In the genomic region with DNA sequence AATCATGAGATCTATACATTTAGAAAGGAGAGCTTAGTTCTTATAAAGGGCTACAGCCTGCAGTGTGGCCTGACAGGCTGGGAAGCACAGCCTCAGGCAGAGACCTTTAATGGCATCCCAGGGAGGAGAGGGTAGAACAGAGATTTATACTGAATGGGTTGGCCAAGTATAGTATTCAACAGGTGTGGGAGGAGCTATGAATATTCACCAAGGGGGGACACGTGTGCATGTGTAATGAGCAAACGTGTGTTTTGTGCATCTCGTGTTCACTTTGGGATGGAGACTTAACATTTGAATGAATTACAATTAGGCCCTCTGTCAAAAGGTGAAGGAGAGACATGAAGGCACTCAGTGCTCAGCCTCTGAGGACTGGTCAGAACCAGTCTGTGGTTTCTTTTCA, we compare ENCODE assay signal across 20 cellular contexts. TPM values are rescaled to one million over a fixed set of nuclear protein-coding genes. Genes with fewer than 3 reads are reported as not detected.
DNase-seq lines count a peak whose midpoint lies in the region; ATAC-seq and TF ChIP-seq lines count a peak whose summit lies in the region.
"Had no signal": no experiment of that assay in that cellular context is flagged by ENCODE, and none has a peak within 500 bp of the region (broad histone marks: within the 10 kb centered on the region; RNA-seq: fewer than 3 reads in every experiment).

No MANE protein-coding gene starts in this region.

- no peak for DNase-seq in activated CD4-positive, alpha-beta T cell treated with anti-CD3 and anti-CD28 coated beads, Interleukin-2, amount 10 ng/mL, durations not matched to agents 7 days and 5 days
- DNase-seq in activated CD4-positive, alpha-beta T cell treated with anti-CD3 and anti-CD28 coated beads, Interleukin-2, amount 50 U/mL, for 48 hours: no peak
- DNase-seq in activated T-helper 2 cell treated with anti-CD3 and anti-CD28 coated beads, Interferon-gamma antibody, Interleukin-2, Interleukin-4, amounts not matched to agents 10 μg/mL and 5 μg/mL and 100 μg/mL, durations not matched to agents 14 hours and 24 hours and 36 hours (ENCODE audit: low spot score): no peak
- DNase-seq in natural killer cell (no peak), NCI-H2081 (lab: John Stamatoyannopoulos, UW) (no peak)
- DNase-seq: activated effector memory CD4-positive, alpha-beta T cell treated with anti-CD3 and anti-CD28 coated beads, Interleukin-2, amount 50 U/mL, for 16 hours; DMS 273 treated with DMSO at 0.1 percent for 48 hours; esophagus squamous epithelium; NCI-H1436 treated with DMSO at 0.1 percent for 48 hours; NCI-H774; nucleus accumbens; retina; SHP77; uterus had no signal

- no peaks in the 10 kb centered on the region for H3K9me3 ChIP-seq in HEK293 (ENCODE audit: control insufficient read depth, insufficient read depth, low read depth, low read length)
- H3K9me3 ChIP-seq: A549, esophagus squamous epithelium, uterus had no signal

- CTCF ChIA-PET in activated CD4-positive, alpha-beta T cell treated with anti-CD3 and anti-CD28 coated beads, Interleukin-2, amount 10 ng/mL, durations not matched to agents 7 days and 5 days (lab: Charles Lee): interaction anchor here (0.6 to 1.9 kb wide), 3 partner anchors 13 to 798 kb away, joined by 3 to 5 read pairs (median 4); no protein-coding TSS in a partner anchor
- CTCF ChIA-PET in HEK293 (lab: Yijun Ruan, JAX): interaction anchor here (2.3 kb wide), 1 partner anchor 12 kb away, joined by 16 read pairs; no protein-coding TSS in a partner anchor

- no peak overlapping the region for H3K27ac ChIP-seq in HEK293 (ENCODE audit: extremely low read depth, low read depth, low read length)
- H3K27ac ChIP-seq: A549, BLaER1, esophagus squamous epithelium, uterus had no signal

- H3K36me3 Mint-ChIP-seq in activated CD4-positive, alpha-beta T cell treated with anti-CD3 and anti-CD28 coated beads, Interleukin-2, amount 10 ng/mL, durations not matched to agents 7 days and 5 days (ENCODE audit: low read depth): peaks cover 74% of the 10 kb centered on the region
- peaks cover 89% of the 10 kb centered on the region for H3K36me3 Mint-ChIP-seq in activated T-helper 2 cell treated with anti-CD3 and anti-CD28 coated beads, Interferon-gamma antibody, Interleukin-2, Interleukin-4, amounts not matched to agents 10 μg/mL and 5 μg/mL and 100 μg/mL, durations not matched to agents 14 hours and 24 hours and 36 hours (ENCODE audit: low read depth)
- peaks cover 7% of the 10 kb centered on the region for H3K36me3 Mint-ChIP-seq in natural killer cell

- POLR2A ChIA-PET in activated CD4-positive, alpha-beta T cell treated with anti-CD3 and anti-CD28 coated beads, Interleukin-2, amount 10 ng/mL, durations not matched to agents 7 days and 5 days (lab: Charles Lee): no interaction called here
- POLR2A ChIA-PET in HEK293 (lab: Yijun Ruan, JAX): no interaction called here

- no peaks in the 10 kb centered on the region for H3K27me3 Mint-ChIP-seq in activated CD4-positive, alpha-beta T cell treated with anti-CD3 and anti-CD28 coated beads, Interleukin-2, amount 10 ng/mL, durations not matched to agents 7 days and 5 days
- H3K27me3 Mint-ChIP-seq in activated T-helper 2 cell treated with anti-CD3 and anti-CD28 coated beads, Interferon-gamma antibody, Interleukin-2, Interleukin-4, amounts not matched to agents 10 μg/mL and 5 μg/mL and 100 μg/mL, durations not matched to agents 14 hours and 24 hours and 36 hours (ENCODE audit: low read depth): no peaks in the 10 kb centered on the region
- no peaks in the 10 kb centered on the region for H3K27me3 Mint-ChIP-seq in natural killer cell (ENCODE audit: low read depth in 2 of 2)

- H3K4me1 Mint-ChIP-seq in activated CD4-positive, alpha-beta T cell treated with anti-CD3 and anti-CD28 coated beads, Interleukin-2, amount 10 ng/mL, durations not matched to agents 7 days and 5 days: peaks cover 59% of the 10 kb centered on the region
- peaks cover 54% of the 10 kb centered on the region for H3K4me1 Mint-ChIP-seq in activated T-helper 2 cell treated with anti-CD3 and anti-CD28 coated beads, Interferon-gamma antibody, Interleukin-2, Interleukin-4, amounts not matched to agents 10 μg/mL and 5 μg/mL and 100 μg/mL, durations not matched to agents 14 hours and 24 hours and 36 hours (ENCODE audit: low read depth)
- H3K4me1 Mint-ChIP-seq in natural killer cell: peaks cover 41 to 46% of the 10 kb centered on the region in 2 donors

- peak overlapping the region; percentile 92 for H3K27ac Mint-ChIP-seq in activated CD4-positive, alpha-beta T cell treated with anti-CD3 and anti-CD28 coated beads, Interleukin-2, amount 10 ng/mL, durations not matched to agents 7 days and 5 days
- peak overlapping the region; percentile 87 for H3K27ac Mint-ChIP-seq in activated T-helper 2 cell treated with anti-CD3 and anti-CD28 coated beads, Interferon-gamma antibody, Interleukin-2, Interleukin-4, amounts not matched to agents 10 μg/mL and 5 μg/mL and 100 μg/mL, durations not matched to agents 14 hours and 24 hours and 36 hours
- peak overlapping the region; percentile 78 to 85 for H3K27ac Mint-ChIP-seq in natural killer cell

- H3K4me3 ChIP-seq in HEK293 (ENCODE audit: low read depth, low read length): no peak overlapping the region
- H3K4me3 ChIP-seq: A549, BLaER1, esophagus squamous epithelium, GM23338, uterus had no signal

- no peak overlapping the region for H3K4me3 Mint-ChIP-seq in activated CD4-positive, alpha-beta T cell treated with anti-CD3 and anti-CD28 coated beads, Interleukin-2, amount 10 ng/mL, durations not matched to agents 7 days and 5 days
- no peak overlapping the region for H3K4me3 Mint-ChIP-seq in activated T-helper 2 cell treated with anti-CD3 and anti-CD28 coated beads, Interferon-gamma antibody, Interleukin-2, Interleukin-4, amounts not matched to agents 10 μg/mL and 5 μg/mL and 100 μg/mL, durations not matched to agents 14 hours and 24 hours and 36 hours (ENCODE audit: low read depth)
- no peak overlapping the region for H3K4me3 Mint-ChIP-seq in natural killer cell
- H3K4me3 Mint-ChIP-seq: GM23338 had no signal

- peaks cover 11 to 60% of the 10 kb centered on the region in 2 experiments for H3K36me3 ChIP-seq in HEK293 (ENCODE audit: control insufficient read depth in 2 of 2, insufficient read depth in 1 of 2, low read length in 2 of 2)
- H3K36me3 ChIP-seq: uterus had no signal

- TF ChIP-seq CTCF in HEK293 (tag by site-specific recombination; IDR thresholded peaks at IDR 0.05) (no peak), natural killer cell (IDR thresholded peaks at IDR 0.05) (no peak)

- peaks cover 5% of the 10 kb centered on the region for H3K9me3 Mint-ChIP-seq in activated CD4-positive, alpha-beta T cell treated with anti-CD3 and anti-CD28 coated beads, Interleukin-2, amount 10 ng/mL, durations not matched to agents 7 days and 5 days
- H3K9me3 Mint-ChIP-seq in activated T-helper 2 cell treated with anti-CD3 and anti-CD28 coated beads, Interferon-gamma antibody, Interleukin-2, Interleukin-4, amounts not matched to agents 10 μg/mL and 5 μg/mL and 100 μg/mL, durations not matched to agents 14 hours and 24 hours and 36 hours: no peaks in the 10 kb centered on the region
- no peaks in the 10 kb centered on the region for H3K9me3 Mint-ChIP-seq in natural killer cell

- ATAC-seq in natural killer cell: no peak
- ATAC-seq in HG03432 (IDR thresholded peaks at IDR 0.05; ENCODE audit: unreplicated experiment): no peak
- ATAC-seq in GM21737 (IDR thresholded peaks at IDR 0.05; ENCODE audit: unreplicated experiment): no peak
- ATAC-seq: A549, GM23338 had no signal

- H3K4me1 ChIP-seq in HEK293 (ENCODE audit: control insufficient read depth, insufficient read depth, low read length): no peaks in the 10 kb centered on the region

- intact Hi-C loops in activated T-helper 2 cell treated with anti-CD3 and anti-CD28 coated beads, Interferon-gamma antibody, Interleukin-2, Interleukin-4, amounts not matched to agents 10 μg/mL and 5 μg/mL and 100 μg/mL, durations not matched to agents 14 hours and 24 hours and 36 hours (cut with micrococcal nuclease): no loop called here
- intact Hi-C loops in natural killer cell (cut with micrococcal nuclease): no loop called here

TF ChIP-seq in HEK293, 187 proteins besides CTCF, POLR2A, EP300 and RAD21:
- TF ChIP-seq SCRT2 (tag by site-specific recombination; IDR thresholded peaks at IDR 0.05): peak; percentile 83
- TF ChIP-seq REPIN1 (tag by site-specific recombination; IDR thresholded peaks at IDR 0.05; ENCODE audit: low read depth): no peak
- peak; percentile 86 for TF ChIP-seq SCRT1 (tag by site-specific recombination; IDR thresholded peaks at IDR 0.05; ENCODE audit: borderline replicate concordance)

RNA-seq across cellular contexts. Expression of gene TDP1, which starts 5.2 kb away (rescaled TPM):
- total RNA-seq in activated CD4-positive, alpha-beta T cell treated with anti-CD3 and anti-CD28 coated beads, Interleukin-2, amount 10 ng/mL, durations not matched to agents 7 days and 5 days: 10 to 100 TPM; 77.9 to 79.6 TPM
- 95.6 and 97.5 TPM in 2 replicates for total RNA-seq in activated T-helper 2 cell treated with anti-CD3 and anti-CD28 coated beads, Interferon-gamma antibody, Interleukin-2, Interleukin-4, amounts not matched to agents 10 μg/mL and 5 μg/mL and 100 μg/mL, durations not matched to agents 14 hours and 24 hours and 36 hours
- total RNA-seq in natural killer cell: 10 to 100 TPM; 41.8 to 59.6 (median 54.3) TPM

RNA-seq across cellular contexts. Expression of gene EFCAB11, which starts 6.4 kb away (rescaled TPM):
- 1 to 10 TPM; 7.7 to 8.6 TPM for total RNA-seq in activated CD4-positive, alpha-beta T cell treated with anti-CD3 and anti-CD28 coated beads, Interleukin-2, amount 10 ng/mL, durations not matched to agents 7 days and 5 days
- total RNA-seq in activated T-helper 2 cell treated with anti-CD3 and anti-CD28 coated beads, Interferon-gamma antibody, Interleukin-2, Interleukin-4, amounts not matched to agents 10 μg/mL and 5 μg/mL and 100 μg/mL, durations not matched to agents 14 hours and 24 hours and 36 hours: 7.1 and 9.0 TPM in 2 replicates
- total RNA-seq in natural killer cell: 1 to 10 TPM; 3.9 to 5.2 (median 4.0) TPM
